ENCODE assay signal across 1 cellular context in the genomic region with DNA sequence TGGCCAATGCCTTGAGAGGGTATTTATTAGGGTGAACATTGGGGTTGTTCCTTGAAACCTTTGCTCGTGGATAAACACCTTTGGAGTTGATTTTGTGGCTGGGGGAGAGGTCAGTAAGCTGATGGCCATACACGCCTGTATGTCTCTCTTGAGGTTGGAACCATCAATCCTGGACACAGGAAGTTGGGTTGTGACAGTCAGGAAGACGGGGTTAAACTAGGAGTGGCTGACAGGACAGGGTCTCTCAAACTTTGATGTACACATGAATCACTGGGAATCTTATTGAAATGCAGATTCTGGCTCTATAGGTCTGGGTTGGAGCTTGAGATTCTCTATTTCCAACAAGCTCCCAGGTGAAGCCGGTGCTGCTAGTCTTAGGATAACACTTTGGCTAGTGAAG.
TF ChIP-seq lines count a peak whose summit lies in the region.

No MANE protein-coding gene starts in this region.

TF ChIP-seq in K562, 482 proteins besides CTCF, POLR2A, EP300 and RAD21:
- TF ChIP-seq, protein P1, sequence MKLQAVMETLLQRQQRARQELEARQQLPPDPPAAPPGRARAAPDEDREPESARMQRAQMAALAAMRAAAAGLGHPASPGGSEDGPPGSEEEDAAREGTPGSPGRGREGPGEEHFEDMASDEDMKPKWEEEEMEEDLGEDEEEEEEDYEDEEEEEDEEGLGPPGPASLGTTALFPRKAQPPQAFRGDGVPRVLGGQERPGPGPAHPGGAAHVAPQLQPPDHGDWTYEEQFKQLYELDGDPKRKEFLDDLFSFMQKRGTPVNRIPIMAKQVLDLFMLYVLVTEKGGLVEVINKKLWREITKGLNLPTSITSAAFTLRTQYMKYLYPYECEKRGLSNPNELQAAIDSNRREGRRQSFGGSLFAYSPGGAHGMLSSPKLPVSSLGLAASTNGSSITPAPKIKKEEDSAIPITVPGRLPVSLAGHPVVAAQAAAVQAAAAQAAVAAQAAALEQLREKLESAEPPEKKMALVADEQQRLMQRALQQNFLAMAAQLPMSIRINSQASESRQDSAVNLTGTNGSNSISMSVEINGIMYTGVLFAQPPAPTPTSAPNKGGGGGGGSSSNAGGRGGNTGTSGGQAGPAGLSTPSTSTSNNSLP (IDR thresholded peaks at IDR 0.05; ENCODE audit: borderline replicate concordance, low read depth, low read length) = no peak
- TF ChIP-seq NFIX (CRISPR knock-in tag; IDR thresholded peaks at IDR 0.05; ENCODE audit: low read depth) (no peak), PTTG1 (tag; IDR thresholded peaks at IDR 0.05; ENCODE audit: low read depth) (no peak), NR2C1 (IDR thresholded peaks at IDR 0.05) (no peak), NR2C1 (tag; IDR thresholded peaks at IDR 0.05) (0 out of 2 replicates have a peak, but pooled peaks have one; percentile 23), ZNF583 (CRISPR knock-in tag; IDR thresholded peaks at IDR 0.05) (no peak), ZNF175 (CRISPR knock-in tag; IDR thresholded peaks at IDR 0.05; ENCODE audit: low read depth) (peak; percentile 52; the same call in 1 of the 2 replicates), SMAD4 (CRISPR knock-in tag; conservative IDR thresholded peaks at IDR 0.05) (peak; percentile 47; the same call in 1 of the 2 replicates), ZNF197 (CRISPR knock-in tag; IDR thresholded peaks at IDR 0.05; ENCODE audit: low read depth) (no peak), ZNF584 (CRISPR knock-in tag; IDR thresholded peaks at IDR 0.05; ENCODE audit: low read depth) (0 out of 2 replicates have a peak, but pooled peaks have one; percentile 39), MEIS2 (IDR thresholded peaks at IDR 0.05; ENCODE audit: partially characterized antibody) (peak; percentile 70), ETV1 (tag; conservative IDR thresholded peaks at IDR 0.05; ENCODE audit: low read depth) (peak; percentile 43; the same call in 1 of the 2 replicates), ESRRA (IDR thresholded peaks at IDR 0.05; ENCODE audit: borderline replicate concordance, low read depth) (no peak), NFRKB (IDR thresholded peaks at IDR 0.05; ENCODE audit: low read depth) (peak; percentile 29; the same call in 1 of the 2 replicates), ZNF431 (CRISPR knock-in tag; IDR thresholded peaks at IDR 0.05) (no peak), GABPA (tag; conservative IDR thresholded peaks at IDR 0.05; ENCODE audit: low read depth) (0 out of 2 replicates have a peak, but pooled peaks have one; percentile 45)
- TF ChIP-seq, protein P2, sequence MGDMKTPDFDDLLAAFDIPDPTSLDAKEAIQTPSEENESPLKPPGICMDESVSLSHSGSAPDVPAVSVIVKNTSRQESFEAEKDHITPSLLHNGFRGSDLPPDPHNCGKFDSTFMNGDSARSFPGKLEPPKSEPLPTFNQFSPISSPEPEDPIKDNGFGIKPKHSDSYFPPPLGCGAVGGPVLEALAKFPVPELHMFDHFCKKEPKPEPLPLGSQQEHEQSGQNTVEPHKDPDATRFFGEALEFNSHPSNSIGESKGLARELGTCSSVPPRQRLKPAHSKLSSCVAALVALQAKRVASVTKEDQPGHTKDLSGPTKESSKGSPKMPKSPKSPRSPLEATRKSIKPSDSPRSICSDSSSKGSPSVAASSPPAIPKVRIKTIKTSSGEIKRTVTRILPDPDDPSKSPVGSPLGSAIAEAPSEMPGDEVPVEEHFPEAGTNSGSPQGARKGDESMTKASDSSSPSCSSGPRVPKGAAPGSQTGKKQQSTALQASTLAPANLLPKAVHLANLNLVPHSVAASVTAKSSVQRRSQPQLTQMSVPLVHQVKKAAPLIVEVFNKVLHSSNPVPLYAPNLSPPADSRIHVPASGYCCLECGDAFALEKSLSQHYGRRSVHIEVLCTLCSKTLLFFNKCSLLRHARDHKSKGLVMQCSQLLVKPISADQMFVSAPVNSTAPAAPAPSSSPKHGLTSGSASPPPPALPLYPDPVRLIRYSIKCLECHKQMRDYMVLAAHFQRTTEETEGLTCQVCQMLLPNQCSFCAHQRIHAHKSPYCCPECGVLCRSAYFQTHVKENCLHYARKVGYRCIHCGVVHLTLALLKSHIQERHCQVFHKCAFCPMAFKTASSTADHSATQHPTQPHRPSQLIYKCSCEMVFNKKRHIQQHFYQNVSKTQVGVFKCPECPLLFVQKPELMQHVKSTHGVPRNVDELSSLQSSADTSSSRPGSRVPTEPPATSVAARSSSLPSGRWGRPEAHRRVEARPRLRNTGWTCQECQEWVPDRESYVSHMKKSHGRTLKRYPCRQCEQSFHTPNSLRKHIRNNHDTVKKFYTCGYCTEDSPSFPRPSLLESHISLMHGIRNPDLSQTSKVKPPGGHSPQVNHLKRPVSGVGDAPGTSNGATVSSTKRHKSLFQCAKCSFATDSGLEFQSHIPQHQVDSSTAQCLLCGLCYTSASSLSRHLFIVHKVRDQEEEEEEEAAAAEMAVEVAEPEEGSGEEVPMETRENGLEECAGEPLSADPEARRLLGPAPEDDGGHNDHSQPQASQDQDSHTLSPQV (IDR thresholded peaks at IDR 0.05) = peak; percentile 24; the same call in 1 of the 2 replicates
- TF ChIP-seq, protein P3, sequence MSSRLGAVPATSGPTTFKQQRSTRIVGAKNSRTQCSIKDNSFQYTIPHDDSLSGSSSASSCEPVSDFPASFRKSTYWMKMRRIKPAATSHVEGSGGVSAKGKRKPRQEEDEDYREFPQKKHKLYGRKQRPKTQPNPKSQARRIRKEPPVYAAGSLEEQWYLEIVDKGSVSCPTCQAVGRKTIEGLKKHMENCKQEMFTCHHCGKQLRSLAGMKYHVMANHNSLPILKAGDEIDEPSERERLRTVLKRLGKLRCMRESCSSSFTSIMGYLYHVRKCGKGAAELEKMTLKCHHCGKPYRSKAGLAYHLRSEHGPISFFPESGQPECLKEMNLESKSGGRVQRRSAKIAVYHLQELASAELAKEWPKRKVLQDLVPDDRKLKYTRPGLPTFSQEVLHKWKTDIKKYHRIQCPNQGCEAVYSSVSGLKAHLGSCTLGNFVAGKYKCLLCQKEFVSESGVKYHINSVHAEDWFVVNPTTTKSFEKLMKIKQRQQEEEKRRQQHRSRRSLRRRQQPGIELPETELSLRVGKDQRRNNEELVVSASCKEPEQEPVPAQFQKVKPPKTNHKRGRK (tag; IDR thresholded peaks at IDR 0.05) = no peak
- TF ChIP-seq, protein P4, sequence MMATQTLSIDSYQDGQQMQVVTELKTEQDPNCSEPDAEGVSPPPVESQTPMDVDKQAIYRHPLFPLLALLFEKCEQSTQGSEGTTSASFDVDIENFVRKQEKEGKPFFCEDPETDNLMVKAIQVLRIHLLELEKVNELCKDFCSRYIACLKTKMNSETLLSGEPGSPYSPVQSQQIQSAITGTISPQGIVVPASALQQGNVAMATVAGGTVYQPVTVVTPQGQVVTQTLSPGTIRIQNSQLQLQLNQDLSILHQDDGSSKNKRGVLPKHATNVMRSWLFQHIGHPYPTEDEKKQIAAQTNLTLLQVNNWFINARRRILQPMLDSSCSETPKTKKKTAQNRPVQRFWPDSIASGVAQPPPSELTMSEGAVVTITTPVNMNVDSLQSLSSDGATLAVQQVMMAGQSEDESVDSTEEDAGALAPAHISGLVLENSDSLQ (IDR thresholded peaks at IDR 0.05) = peak; percentile 64
- TF ChIP-seq, protein P5, sequence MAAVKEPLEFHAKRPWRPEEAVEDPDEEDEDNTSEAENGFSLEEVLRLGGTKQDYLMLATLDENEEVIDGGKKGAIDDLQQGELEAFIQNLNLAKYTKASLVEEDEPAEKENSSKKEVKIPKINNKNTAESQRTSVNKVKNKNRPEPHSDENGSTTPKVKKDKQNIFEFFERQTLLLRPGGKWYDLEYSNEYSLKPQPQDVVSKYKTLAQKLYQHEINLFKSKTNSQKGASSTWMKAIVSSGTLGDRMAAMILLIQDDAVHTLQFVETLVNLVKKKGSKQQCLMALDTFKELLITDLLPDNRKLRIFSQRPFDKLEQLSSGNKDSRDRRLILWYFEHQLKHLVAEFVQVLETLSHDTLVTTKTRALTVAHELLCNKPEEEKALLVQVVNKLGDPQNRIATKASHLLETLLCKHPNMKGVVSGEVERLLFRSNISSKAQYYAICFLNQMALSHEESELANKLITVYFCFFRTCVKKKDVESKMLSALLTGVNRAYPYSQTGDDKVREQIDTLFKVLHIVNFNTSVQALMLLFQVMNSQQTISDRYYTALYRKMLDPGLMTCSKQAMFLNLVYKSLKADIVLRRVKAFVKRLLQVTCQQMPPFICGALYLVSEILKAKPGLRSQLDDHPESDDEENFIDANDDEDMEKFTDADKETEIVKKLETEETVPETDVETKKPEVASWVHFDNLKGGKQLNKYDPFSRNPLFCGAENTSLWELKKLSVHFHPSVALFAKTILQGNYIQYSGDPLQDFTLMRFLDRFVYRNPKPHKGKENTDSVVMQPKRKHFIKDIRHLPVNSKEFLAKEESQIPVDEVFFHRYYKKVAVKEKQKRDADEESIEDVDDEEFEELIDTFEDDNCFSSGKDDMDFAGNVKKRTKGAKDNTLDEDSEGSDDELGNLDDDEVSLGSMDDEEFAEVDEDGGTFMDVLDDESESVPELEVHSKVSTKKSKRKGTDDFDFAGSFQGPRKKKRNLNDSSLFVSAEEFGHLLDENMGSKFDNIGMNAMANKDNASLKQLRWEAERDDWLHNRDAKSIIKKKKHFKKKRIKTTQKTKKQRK (IDR thresholded peaks at IDR 0.05; ENCODE audit: borderline replicate concordance, low read depth, low read length) = no peak
- TF ChIP-seq, protein P6, sequence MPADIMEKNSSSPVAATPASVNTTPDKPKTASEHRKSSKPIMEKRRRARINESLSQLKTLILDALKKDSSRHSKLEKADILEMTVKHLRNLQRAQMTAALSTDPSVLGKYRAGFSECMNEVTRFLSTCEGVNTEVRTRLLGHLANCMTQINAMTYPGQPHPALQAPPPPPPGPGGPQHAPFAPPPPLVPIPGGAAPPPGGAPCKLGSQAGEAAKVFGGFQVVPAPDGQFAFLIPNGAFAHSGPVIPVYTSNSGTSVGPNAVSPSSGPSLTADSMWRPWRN (IDR thresholded peaks at IDR 0.05; ENCODE audit: low read depth) = no peak
TF ChIP-seq in K562: peak in this region for 10.
